14 cellular contexts compared by ENCODE assay signal in the genomic region with DNA sequence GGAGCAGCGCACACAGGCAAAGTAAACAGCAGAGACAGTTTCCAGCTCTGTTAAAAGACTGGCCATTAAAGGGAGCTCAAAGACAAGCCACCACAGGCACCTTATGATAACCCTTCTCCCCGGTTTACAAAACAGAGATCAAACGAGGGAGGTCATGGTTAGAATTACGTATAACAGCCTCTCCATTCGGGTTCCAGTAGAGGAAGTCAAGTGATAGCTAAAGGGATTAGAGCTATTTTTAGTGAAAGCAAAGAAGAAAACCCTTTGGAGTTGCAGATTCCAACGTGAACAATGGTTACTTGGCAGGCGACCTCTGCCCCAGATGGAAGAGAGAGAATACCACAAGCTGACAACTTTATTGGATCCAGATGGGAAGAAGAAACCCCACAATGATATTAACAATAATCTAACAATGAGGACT. TPM values are rescaled to one million over a fixed set of nuclear protein-coding genes. Genes with fewer than 3 reads are reported as not detected.
A peak's percentile ranks its signal among the peaks of the same experiment; 100 is the strongest.
DNase-seq lines count a peak whose midpoint lies in the region; ATAC-seq and TF ChIP-seq lines count a peak whose summit lies in the region.
"Had no signal": no experiment of that assay in that cellular context is flagged by ENCODE, and none has a peak within 500 bp of the region (broad histone marks: within the 10 kb centered on the region; RNA-seq: fewer than 3 reads in every experiment).

No MANE protein-coding gene starts in this region.

- no peaks in the 10 kb centered on the region for H3F3A ChIP-seq in PC-9 (ENCODE audit: insufficient read depth, low read depth)

- H3K9me2 ChIP-seq in PC-9 (ENCODE audit: insufficient read depth): no peaks in the 10 kb centered on the region

- no peaks in the 10 kb centered on the region for H3K36me3 Mint-ChIP-seq in type B pancreatic cell
- no peaks in the 10 kb centered on the region for H3K36me3 Mint-ChIP-seq in CD14-positive monocyte
- H3K36me3 Mint-ChIP-seq: CD8-positive, alpha-beta memory T cell had no signal

- CTCF ChIA-PET in PC-9 (lab: Charles Lee): no interaction called here

- H3K9me3 ChIP-seq in heart left ventricle (no peaks in the 10 kb centered on the region), PC-9 (ENCODE audit: insufficient read depth, low read depth) (no peaks in the 10 kb centered on the region)
- H3K9me3 ChIP-seq: spleen had no signal

- H3K4me3 Mint-ChIP-seq in type B pancreatic cell (peak overlapping the region; percentile 18), CD14-positive monocyte (no peak overlapping the region)
- H3K4me3 Mint-ChIP-seq: CD8-positive, alpha-beta memory T cell had no signal

- H3K36me3 ChIP-seq in heart left ventricle (no peaks in the 10 kb centered on the region), PC-9 (ENCODE audit: low read depth) (no peaks in the 10 kb centered on the region)
- H3K36me3 ChIP-seq: spleen had no signal

- POLR2A ChIA-PET in PC-9 (lab: Charles Lee; ENCODE audit: unreplicated experiment): interaction anchor here (0.8 kb wide), 1 partner anchor 40 kb away, joined by 6 read pairs; no protein-coding TSS in a partner anchor

- H3K27me3 Mint-ChIP-seq in type B pancreatic cell: peaks cover 6% of the 10 kb centered on the region
- peaks cover 0 to 4% (median 3%) of the 10 kb centered on the region in 3 donors for H3K27me3 Mint-ChIP-seq in CD14-positive monocyte (ENCODE audit: low read depth in 3 of 3)

- H3K27me3 ChIP-seq in heart left ventricle (peaks cover 0 to 2% (median 0%) of the 10 kb centered on the region in 9 donors), PC-9 (ENCODE audit: insufficient read depth, low read depth) (no peaks in the 10 kb centered on the region)

- no TSS peak for BruUV-seq in PC-9 (replicated peaks; lab: Mats Ljungman, UMichigan)

- H3K27ac Mint-ChIP-seq in type B pancreatic cell (peak overlapping the region; percentile 1), CD14-positive monocyte (no peak overlapping the region)
- H3K27ac Mint-ChIP-seq: CD8-positive, alpha-beta memory T cell had no signal

- H3K4me1 Mint-ChIP-seq in type B pancreatic cell (ENCODE audit: unreplicated experiment): peaks cover 34% of the 10 kb centered on the region
- H3K4me1 Mint-ChIP-seq in CD14-positive monocyte: no peaks in the 10 kb centered on the region

- no peak for TF ChIP-seq CTCF in heart left ventricle (IDR thresholded peaks at IDR 0.05)
- no peak for TF ChIP-seq CTCF in PC-9 (conservative IDR thresholded peaks at IDR 0.05)
- TF ChIP-seq CTCF in fibroblast of villous mesenchyme (IDR thresholded peaks at IDR 0.05; ENCODE audit: insufficient read depth, low read depth, low read length): no peak
- no peak for TF ChIP-seq CTCF in type B pancreatic cell (conservative IDR thresholded peaks at IDR 0.05)
- TF ChIP-seq CTCF in CD14-positive monocyte (IDR thresholded peaks at IDR 0.05): no peak

- DNase-seq in heart left ventricle: no peak
- no peak for DNase-seq in Right ventricle myocardium inferior (ENCODE audit: missing footprints)
- no peak for DNase-seq in PC-9
- peak; percentile 46 for DNase-seq in fibroblast of villous mesenchyme (ENCODE audit: low read depth)
- DNase-seq in type B pancreatic cell (ENCODE audit: extremely low spot score, unreplicated experiment): no peak
- no peak for DNase-seq in CD14-positive monocyte (ENCODE audit: low spot score)
- DNase-seq: head of caudate nucleus, NCI-H1694, spleen had no signal

- 16 to 26% (median 19%) methylated on average over 7 of the region's 7 CpGs for WGBS in heart left ventricle, 4 donors

- TF ChIP-seq POLR2A in heart left ventricle (IDR thresholded peaks at IDR 0.05): no peak

- no peaks in the 10 kb centered on the region for H4K20me1 ChIP-seq in PC-9 (ENCODE audit: insufficient read depth)

- peak in 3 of 4 donors; percentile 32 to 53 (median 45) for ATAC-seq in heart left ventricle
- no peak for ATAC-seq in Right ventricle myocardium inferior
- no peak for ATAC-seq in GM21576 (IDR thresholded peaks at IDR 0.05; ENCODE audit: unreplicated experiment)
- no peak for ATAC-seq in GM19397 (IDR thresholded peaks at IDR 0.05; ENCODE audit: unreplicated experiment)
- ATAC-seq: GM12878 had no signal

- H3K4me1 ChIP-seq in heart left ventricle (peaks cover 0 to 4% (median 0%) of the 10 kb centered on the region in 12 donors), PC-9 (replicated peaks; ENCODE audit: insufficient read depth) (peaks cover 10% of the 10 kb centered on the region)
- H3K4me1 ChIP-seq: spleen had no signal

- H3K9me3 Mint-ChIP-seq in type B pancreatic cell: no peaks in the 10 kb centered on the region
- H3K9me3 Mint-ChIP-seq in CD14-positive monocyte: peaks cover 0 to 3% (median 0%) of the 10 kb centered on the region in 7 donors
- H3K9me3 Mint-ChIP-seq: CD8-positive, alpha-beta memory T cell had no signal

- intact Hi-C loops in heart left ventricle (cut with DNase I): no loop called here
- intact Hi-C loops in Right ventricle myocardium inferior (cut with DNase I): no loop called here
- intact Hi-C loops in PC-9 (cut with micrococcal nuclease; ENCODE audit: unreplicated experiment): no loop called here
- intact Hi-C loops in CD14-positive monocyte (cut with micrococcal nuclease): no loop called here

- no peak overlapping the region for H2AFZ ChIP-seq in PC-9

- H3K4me2 ChIP-seq in PC-9: peak overlapping the region; percentile 14; the same call in 1 of the 2 replicates

- no peak overlapping the region for H3K4me3 ChIP-seq in heart left ventricle
- no peak overlapping the region for H3K4me3 ChIP-seq in PC-9
- H3K4me3 ChIP-seq in fibroblast of villous mesenchyme (ENCODE audit: low read depth, low read length): no peak overlapping the region
- H3K4me3 ChIP-seq: coronary artery, GM12878, spleen had no signal

- H3K27ac ChIP-seq in heart left ventricle (no peak overlapping the region), PC-9 (no peak overlapping the region)
- H3K27ac ChIP-seq: coronary artery, spleen had no signal

- H3K79me2 ChIP-seq in PC-9 (ENCODE audit: low read depth): no peaks in the 10 kb centered on the region

RNA-seq across cellular contexts. Expression of gene EDAR, which starts 31.2 kb away (rescaled TPM):
- total RNA-seq in heart left ventricle (under 1 TPM in 2 of 9 donors, not detected in 7; 0.16 to 0.20 TPM), Right ventricle myocardium inferior (0.14 TPM), PC-9 (2021) (not detected in 2 replicates), fibroblast of villous mesenchyme (not detected in 2 replicates), type B pancreatic cell (ENCODE audit: low replicate concordance) (4.8 and 5.1 TPM in 2 replicates)
- polyA plus RNA-seq in heart left ventricle (under 1 TPM in 1 of 2 donors, not detected in 1; 0.01 TPM), CD14-positive monocyte (not detected)
- total RNA-seq: GM12878 had no signal

Comparison
In these comparisons a context has a peak if more than half of its experiments do, and no peak if none do; other contexts are left out.
1. ATAC-seq: peak in heart left ventricle (3 of 4); none in Right ventricle myocardium inferior (single experiment), GM21576 (single experiment) and GM19397 (single experiment).